ENCODE assay signal across 24 cellular contexts in genomic region chr9:88182501-88182900, GRCh38. TPM values are rescaled to one million over a fixed set of nuclear protein-coding genes. Genes with fewer than 3 reads are reported as not detected.
DNase-seq lines count a peak whose midpoint lies in the region; ATAC-seq and TF ChIP-seq lines count a peak whose summit lies in the region.
"Had no signal": no experiment of that assay in that cellular context is flagged by ENCODE, and none has a peak within 500 bp of the region (broad histone marks: within the 10 kb centered on the region; RNA-seq: fewer than 3 reads in every experiment).

No MANE protein-coding gene starts in this region.

- H3K4me3 ChIP-seq in AG09309 (ENCODE audit: control insufficient read depth, low read depth, low read length) (no peak overlapping the region), Panc1 (ENCODE audit: low read depth in 2 of 2, low read length in 2 of 2) (no peak overlapping the region), esophagus muscularis mucosa (no peak overlapping the region), osteoblast (ENCODE audit: insufficient read depth, low read length) (no peak overlapping the region), HAP-1 (no peak overlapping the region)
- H3K4me3 ChIP-seq: BLaER1 treated with 17β-estradiol and CSF1 and Interleukin-3, amounts not matched to agents 10 nM and 100 nM; GM23338 had no signal

- WGBS in esophagus muscularis mucosa, result 66% methylated on average over 6 of the region's 6 CpGs

- H3K9me3 ChIP-seq in Panc1 (ENCODE audit: control insufficient read depth, insufficient read depth, low read depth, low read length) (no peaks in the 10 kb centered on the region), esophagus muscularis mucosa (no peaks in the 10 kb centered on the region), osteoblast (ENCODE audit: low read depth, low read length) (no peaks in the 10 kb centered on the region), HAP-1 (no peaks in the 10 kb centered on the region)
- H3K9me3 ChIP-seq: BE2C had no signal

- H3K36me3 ChIP-seq in Panc1 (ENCODE audit: control insufficient read depth, insufficient read depth, low read length) (no peaks in the 10 kb centered on the region), esophagus muscularis mucosa (no peaks in the 10 kb centered on the region), osteoblast (ENCODE audit: insufficient read depth, low read length) (no peaks in the 10 kb centered on the region), HAP-1 (replicated peaks) (no peaks in the 10 kb centered on the region)
- H3K36me3 ChIP-seq: BE2C; BLaER1 treated with 17β-estradiol and CSF1 and Interleukin-3, amounts not matched to agents 10 nM and 100 nM had no signal

- ATAC-seq in Panc1 (no peak), HG02884 (IDR thresholded peaks at IDR 0.05; ENCODE audit: unreplicated experiment) (no peak)
- ATAC-seq: GM23338 had no signal

- H3K4me1 ChIP-seq in Panc1 (ENCODE audit: control insufficient read depth, insufficient read depth, low read length), result no peaks in the 10 kb centered on the region
- H3K4me1 ChIP-seq in esophagus muscularis mucosa, result peaks cover 0 to 14% (median 10%) of the 10 kb centered on the region in 4 donors
- H3K4me1 ChIP-seq in osteoblast (ENCODE audit: insufficient read depth, low read length), result no peaks in the 10 kb centered on the region
- no peaks in the 10 kb centered on the region for H3K4me1 ChIP-seq in HAP-1
- H3K4me1 ChIP-seq: BE2C had no signal

- TF ChIP-seq CTCF in AG09309 (IDR thresholded peaks at IDR 0.05; ENCODE audit: control insufficient read depth, insufficient read depth, low read depth, low read length, missing control alignments) (peak; percentile 12), Panc1 (IDR thresholded peaks at IDR 0.05) (no peak), esophagus muscularis mucosa (IDR thresholded peaks at IDR 0.05) (no peak), osteoblast (IDR thresholded peaks at IDR 0.05; ENCODE audit: extremely low read depth, low read depth, low read length) (no peak)

- CTCF ChIA-PET in Panc1 (lab: Charles Lee), result no interaction called here

- H3K27ac Mint-ChIP-seq in activated T-helper 2 cell treated with anti-CD3 and anti-CD28 coated beads, Interferon-gamma antibody, Interleukin-2, Interleukin-4, amounts not matched to agents 10 μg/mL and 5 μg/mL and 100 μg/mL, durations not matched to agents 14 hours and 24 hours and 36 hours, result no peak overlapping the region
- H3K27ac Mint-ChIP-seq: CD14-positive monocyte; CD4-positive, alpha-beta T cell; CD8-positive, alpha-beta memory T cell; GM23338; H9 had no signal

- no peak overlapping the region for H2AFZ ChIP-seq in osteoblast (ENCODE audit: low read length)
- H2AFZ ChIP-seq: GM23338 had no signal

- no peaks in the 10 kb centered on the region for H3K9me3 Mint-ChIP-seq in activated T-helper 2 cell treated with anti-CD3 and anti-CD28 coated beads, Interferon-gamma antibody, Interleukin-2, Interleukin-4, amounts not matched to agents 10 μg/mL and 5 μg/mL and 100 μg/mL, durations not matched to agents 14 hours and 24 hours and 36 hours
- H3K9me3 Mint-ChIP-seq: CD4-positive, alpha-beta T cell; GM23338; H9 had no signal

- H3K27me3 ChIP-seq in Panc1 (ENCODE audit: control insufficient read depth, insufficient read depth, low read length) (no peaks in the 10 kb centered on the region), esophagus muscularis mucosa (no peaks in the 10 kb centered on the region), osteoblast (ENCODE audit: insufficient read depth, low read length) (peaks cover 4% of the 10 kb centered on the region), HAP-1 (ENCODE audit: low read depth) (no peaks in the 10 kb centered on the region)
- H3K27me3 ChIP-seq: BE2C; BLaER1 treated with 17β-estradiol and CSF1 and Interleukin-3, amounts not matched to agents 10 nM and 100 nM had no signal

- TF ChIP-seq POLR2A in esophagus muscularis mucosa (IDR thresholded peaks at IDR 0.05; ENCODE audit: low read depth), result no peak

- H3K4me3 Mint-ChIP-seq in activated T-helper 2 cell treated with anti-CD3 and anti-CD28 coated beads, Interferon-gamma antibody, Interleukin-2, Interleukin-4, amounts not matched to agents 10 μg/mL and 5 μg/mL and 100 μg/mL, durations not matched to agents 14 hours and 24 hours and 36 hours (ENCODE audit: low read depth), result no peak overlapping the region
- H3K4me3 Mint-ChIP-seq: CD14-positive monocyte; CD4-positive, alpha-beta T cell; CD8-positive, alpha-beta memory T cell; GM23338; H9 had no signal

- POLR2A ChIA-PET in Panc1 (lab: Charles Lee), result no interaction called here

- H3K79me2 ChIP-seq in osteoblast (ENCODE audit: insufficient read depth, low read length), result no peaks in the 10 kb centered on the region

- H4K20me1 ChIP-seq in osteoblast (ENCODE audit: insufficient read depth, low read length), result no peaks in the 10 kb centered on the region
- H4K20me1 ChIP-seq: BLaER1 treated with 17β-estradiol and CSF1 and Interleukin-3, amounts not matched to agents 10 nM and 100 nM had no signal

- H3K27me3 Mint-ChIP-seq in activated T-helper 2 cell treated with anti-CD3 and anti-CD28 coated beads, Interferon-gamma antibody, Interleukin-2, Interleukin-4, amounts not matched to agents 10 μg/mL and 5 μg/mL and 100 μg/mL, durations not matched to agents 14 hours and 24 hours and 36 hours (ENCODE audit: low read depth), result peaks cover 31% of the 10 kb centered on the region

- in situ Hi-C loops in Panc1 (cut with HindIII; ENCODE audit: low pct_unique_long_range_greater_than_20kb, low sequenced_read_pairs), result no loop called here
- in situ Hi-C loops in HAP-1 (cut with MboI; ENCODE audit: low sequenced_read_pairs), result no loop called here

- no TSS peak for BruUV-seq in Panc1 (replicated peaks; lab: Mats Ljungman, UMichigan)

- no peak for TF ChIP-seq EP300 in esophagus muscularis mucosa (IDR thresholded peaks at IDR 0.05)

- H3K4me1 Mint-ChIP-seq in activated T-helper 2 cell treated with anti-CD3 and anti-CD28 coated beads, Interferon-gamma antibody, Interleukin-2, Interleukin-4, amounts not matched to agents 10 μg/mL and 5 μg/mL and 100 μg/mL, durations not matched to agents 14 hours and 24 hours and 36 hours (ENCODE audit: low read depth), result peaks cover 15% of the 10 kb centered on the region
- H3K4me1 Mint-ChIP-seq: GM23338, H9 had no signal

- intact Hi-C loops in Panc1 (cut with micrococcal nuclease; ENCODE audit: unreplicated experiment), result no loop called here
- intact Hi-C loops in esophagus muscularis mucosa (cut with DNase I), result no loop called here
- intact Hi-C loops in activated T-helper 2 cell treated with anti-CD3 and anti-CD28 coated beads, Interferon-gamma antibody, Interleukin-2, Interleukin-4, amounts not matched to agents 10 μg/mL and 5 μg/mL and 100 μg/mL, durations not matched to agents 14 hours and 24 hours and 36 hours (cut with micrococcal nuclease), result no loop called here

- no peak overlapping the region for H3K4me2 ChIP-seq in osteoblast (ENCODE audit: insufficient read depth, low read length)
- H3K4me2 ChIP-seq: BLaER1 treated with 17β-estradiol and CSF1 and Interleukin-3, amounts not matched to agents 10 nM and 100 nM; GM23338 had no signal

- H3K27ac ChIP-seq in Panc1 (ENCODE audit: low read length) (peak overlapping the region; percentile 9; the same call in 1 of the 2 replicates), esophagus muscularis mucosa (replicated peaks in 1 of 4) (no peak overlapping the region), osteoblast (ENCODE audit: low read depth, low read length) (no peak overlapping the region)
- H3K27ac ChIP-seq: 22Rv1; BLaER1 treated with 17β-estradiol and CSF1 and Interleukin-3, amounts not matched to agents 10 nM and 100 nM had no signal

- DNase-seq in AG09309 (ENCODE audit: low read depth), result no peak
- DNase-seq in Panc1 (ENCODE audit: low read depth, low spot score), result no peak
- DNase-seq in esophagus muscularis mucosa (ENCODE audit: extremely low spot score), result peak; percentile 21
- peak; percentile 1 for DNase-seq in osteoblast (ENCODE audit: insufficient read length, low spot score, missing footprints)
- DNase-seq in activated CD4-positive, alpha-beta T cell treated with anti-CD3 and anti-CD28 coated beads, Interleukin-2, amount 50 U/mL, for 4 hours, result no peak
- DNase-seq in activated T-helper 2 cell treated with anti-CD3 and anti-CD28 coated beads, Interferon-gamma antibody, Interleukin-2, Interleukin-4, amounts not matched to agents 10 μg/mL and 5 μg/mL and 100 μg/mL, durations not matched to agents 14 hours and 24 hours and 36 hours (ENCODE audit: low spot score), result no peak
- no peak for DNase-seq in HAP-1 (ENCODE audit: low spot score in 2 of 2)
- DNase-seq: AML-193; BE2C; Calu3; CD4-positive, alpha-beta T cell; CD8-positive, alpha-beta memory T cell; COR-L47; DMS53; DMS79 treated with DMSO at 0.1 percent for 48 hours; H9 had no signal

- no peaks in the 10 kb centered on the region for H3K36me3 Mint-ChIP-seq in activated T-helper 2 cell treated with anti-CD3 and anti-CD28 coated beads, Interferon-gamma antibody, Interleukin-2, Interleukin-4, amounts not matched to agents 10 μg/mL and 5 μg/mL and 100 μg/mL, durations not matched to agents 14 hours and 24 hours and 36 hours (ENCODE audit: low read depth)
- H3K36me3 Mint-ChIP-seq: CD14-positive monocyte; CD8-positive, alpha-beta memory T cell had no signal

RNA-seq across cellular contexts. Expression of gene SPATA31C2, which starts 44.2 kb away (rescaled TPM):
- not detected for total RNA-seq in Panc1 (2021; ENCODE audit: unreplicated experiment)
- polyA plus RNA-seq in Panc1 (2012; ENCODE audit: insufficient read length), result not detected
- not detected for total RNA-seq in esophagus muscularis mucosa
- not detected in 2 replicates for total RNA-seq in osteoblast
- not detected in 2 replicates for total RNA-seq in activated T-helper 2 cell treated with anti-CD3 and anti-CD28 coated beads, Interferon-gamma antibody, Interleukin-2, Interleukin-4, amounts not matched to agents 10 μg/mL and 5 μg/mL and 100 μg/mL, durations not matched to agents 14 hours and 24 hours and 36 hours
- total RNA-seq: Calu3; CD4-positive, alpha-beta T cell; CD8-positive, alpha-beta memory T cell; Daoy; H4 had no signal
- polyA plus RNA-seq: AG04450; CD14-positive monocyte; CD8-positive, alpha-beta memory T cell had no signal

Comparison
In these comparisons a context has a peak if more than half of its experiments do, and no peak if none do; other contexts are left out.
1. DNase-seq: peak in esophagus muscularis mucosa (single experiment) and osteoblast (single experiment); none in AG09309 (single experiment), Panc1 (single experiment), activated CD4-positive, alpha-beta T cell treated with anti-CD3 and anti-CD28 coated beads, Interleukin-2, amount 50 U/mL, for 4 hours (0 of 2), activated T-helper 2 cell treated with anti-CD3 and anti-CD28 coated beads, Interferon-gamma antibody, Interleukin-2, Interleukin-4, amounts not matched to agents 10 μg/mL and 5 μg/mL and 100 μg/mL, durations not matched to agents 14 hours and 24 hours and 36 hours (single experiment) and HAP-1 (0 of 2).